ENCODE assay signal across 7 cellular contexts in the genomic region with DNA sequence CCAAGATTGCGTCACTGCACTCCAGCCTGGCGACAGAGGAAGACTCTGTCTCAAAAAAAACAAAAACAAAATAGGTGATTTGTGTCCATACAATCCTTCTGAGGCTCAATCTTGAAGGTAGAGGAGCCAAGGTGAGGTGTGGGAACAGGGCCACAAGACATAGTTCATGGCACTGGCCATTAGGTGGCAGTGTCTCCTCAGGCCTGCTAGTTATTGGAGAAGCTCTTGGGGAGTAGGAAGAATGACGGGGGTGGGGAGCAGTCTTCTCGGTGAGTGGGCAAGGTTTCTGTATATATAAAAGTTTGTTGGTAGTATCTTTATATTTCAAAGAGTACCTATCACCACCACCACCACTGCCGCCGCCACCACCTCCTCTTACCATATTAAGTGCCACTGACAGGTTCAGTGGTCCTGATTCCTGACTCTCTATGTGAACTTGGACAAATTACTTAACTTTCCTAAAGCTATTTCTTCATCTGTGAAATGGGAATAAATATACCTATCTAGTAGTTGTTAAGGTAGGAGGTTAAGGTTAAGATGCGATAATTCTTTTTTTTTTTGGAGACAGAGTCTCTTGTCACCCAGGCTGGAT.
DNase-seq lines count a peak whose midpoint lies in the region; ATAC-seq and TF ChIP-seq lines count a peak whose summit lies in the region.

No MANE protein-coding gene starts in this region.

- H3K27ac ChIP-seq in VCaP = no peak overlapping the region
- H3K27ac ChIP-seq in brain microvascular endothelial cell = no peak overlapping the region

- no peaks in the 10 kb centered on the region for H3K36me3 ChIP-seq in brain microvascular endothelial cell (replicated peaks)

- ATAC-seq in GM21529 (IDR thresholded peaks at IDR 0.05; ENCODE audit: unreplicated experiment) = peak; percentile 98

- DNase-seq in GM12864 (ENCODE audit: low read depth) (no peak), HuH-7.5 (ENCODE audit: low spot score) (peak; percentile 43), brain microvascular endothelial cell (peak; percentile 56), kidney glomerular epithelial cell (lab: John Stamatoyannopoulos, UW) (peak; percentile 56)
- peak in 2 of 3 experiments; percentile 43 to 56 for DNase-seq in stimulated activated CD4-positive, alpha-beta T cell treated with anti-CD3 and anti-CD28 coated beads, TNF-alpha, amount 100 ng/mL, for 4 hours (ENCODE audit: low read depth in 3 of 3)

- TF ChIP-seq CTCF in GM12864 (IDR thresholded peaks at IDR 0.05; ENCODE audit: low read depth, low read length, missing control alignments) (peak; percentile 84), VCaP (conservative IDR thresholded peaks at IDR 0.05) (peak; percentile 80), brain microvascular endothelial cell (IDR thresholded peaks at IDR 0.05; ENCODE audit: low read depth, low read length, missing control alignments) (peak; percentile 92)

- in situ Hi-C loops in brain microvascular endothelial cell (cut with HindIII; ENCODE audit: low pct_ligation_motif_present, low sequenced_read_pairs) = no loop called here

- no peaks in the 10 kb centered on the region for H3K27me3 ChIP-seq in brain microvascular endothelial cell (replicated peaks)

- no peak overlapping the region for H3K4me3 ChIP-seq in GM12864 (ENCODE audit: low read depth, low read length)
- no peak overlapping the region for H3K4me3 ChIP-seq in brain microvascular endothelial cell (ENCODE audit: low read depth, low read length)
